In the genomic region with DNA sequence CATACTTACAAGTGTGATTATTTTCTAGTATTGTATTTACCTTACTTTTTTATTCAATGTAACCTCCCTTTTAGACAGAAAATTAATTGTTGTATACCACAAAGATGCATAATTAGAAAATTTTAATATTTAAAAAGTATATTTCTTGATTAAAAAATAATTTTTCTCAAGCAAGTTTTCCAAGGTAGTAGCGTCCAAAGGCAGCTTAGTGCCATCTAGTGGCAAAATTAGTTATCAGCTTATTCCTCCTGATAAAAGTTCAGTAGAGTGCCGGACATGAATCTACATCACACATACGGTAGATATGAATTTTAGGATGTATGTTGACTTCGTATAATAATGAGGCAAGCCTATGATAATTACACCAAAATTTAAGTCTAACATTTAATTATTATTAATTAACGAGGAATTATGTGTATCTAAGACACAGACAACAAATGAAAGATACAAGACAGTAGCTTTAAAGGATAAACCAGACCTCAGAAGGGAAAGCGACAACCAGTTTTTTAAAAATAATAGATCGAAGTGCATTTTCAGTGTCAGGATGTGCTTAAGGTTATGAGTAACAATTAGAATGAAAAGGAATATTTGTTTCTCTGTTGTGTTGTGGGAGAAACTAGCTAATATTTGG, we compare ENCODE assay signal across 8 cellular contexts.
DNase-seq lines count a peak whose midpoint lies in the region; ATAC-seq, FAIRE-seq and TF ChIP-seq lines count a peak whose summit lies in the region.

No MANE protein-coding gene starts in this region.

- in situ Hi-C loops in GM23248 (cut with MboI) = loop anchor here (25.0 kb wide), 1 partner anchor 700 kb away; no protein-coding TSS in a partner anchor

- H3K9me3 Mint-ChIP-seq in activated naive CD8-positive, alpha-beta T cell treated with anti-CD3 and anti-CD28 coated beads, Interleukin-2, amount 50 U/mL, for 24 hours = peaks cover 4% of the 10 kb centered on the region

- H3K36me3 Mint-ChIP-seq in activated naive CD8-positive, alpha-beta T cell treated with anti-CD3 and anti-CD28 coated beads, Interleukin-2, amount 50 U/mL, for 24 hours (ENCODE audit: low read depth) = no peaks in the 10 kb centered on the region

- H3K4me2 ChIP-seq in GM23248 (ENCODE audit: unreplicated experiment) (peak overlapping the region; percentile 25), keratinocyte (ENCODE audit: control insufficient read depth, extremely low read depth, insufficient read depth, low read depth, low read length) (peak overlapping the region; percentile 45)

- H3K9ac ChIP-seq in GM23248 (no peak overlapping the region), keratinocyte (ENCODE audit: control insufficient read depth, extremely low read depth, insufficient read depth, low read length) (no peak overlapping the region)

- peaks cover 6% of the 10 kb centered on the region for H3K4me1 ChIP-seq in GM23248 (ENCODE audit: insufficient read depth)
- no peaks in the 10 kb centered on the region for H3K4me1 ChIP-seq in adrenal gland (replicated peaks in 1 of 2)
- peaks cover 5% of the 10 kb centered on the region for H3K4me1 ChIP-seq in keratinocyte (ENCODE audit: control insufficient read depth, extremely low read depth, insufficient read depth, low read length)

- H3K27me3 Mint-ChIP-seq in activated naive CD8-positive, alpha-beta T cell treated with anti-CD3 and anti-CD28 coated beads, Interleukin-2, amount 50 U/mL, for 24 hours = no peaks in the 10 kb centered on the region

- TF ChIP-seq POLR2A in NB4 (IDR thresholded peaks at IDR 0.05; ENCODE audit: extremely low read depth, insufficient read length) = no peak
- TF ChIP-seq POLR2A in adrenal gland (IDR thresholded peaks at IDR 0.05) = no peak

- no peaks in the 10 kb centered on the region for H3K27me3 ChIP-seq in GM23248 (replicated peaks; ENCODE audit: insufficient read depth)
- no peaks in the 10 kb centered on the region for H3K27me3 ChIP-seq in adrenal gland
- no peaks in the 10 kb centered on the region for H3K27me3 ChIP-seq in keratinocyte (ENCODE audit: control insufficient read depth, extremely low read depth, insufficient read depth, low read length)

- CTCF ChIA-PET in GM10248 (lab: Yijun Ruan, JAX) = interaction anchor here (0.7 to 3.2 kb wide), 15 partner anchors 8 to 719 kb away, joined by 3 to 30 read pairs (median 4); no protein-coding TSS in a partner anchor

- ATAC-seq in GM19452 (IDR thresholded peaks at IDR 0.05; ENCODE audit: unreplicated experiment) = no peak
- ATAC-seq in activated naive CD8-positive, alpha-beta T cell treated with anti-CD3 and anti-CD28 coated beads, Interleukin-2, amount 50 U/mL, for 24 hours = no peak

- intact Hi-C loops in adrenal gland (cut with DNase I) = no loop called here

- H4K20me1 ChIP-seq in GM23248 (ENCODE audit: insufficient read depth) (no peaks in the 10 kb centered on the region), keratinocyte (ENCODE audit: control insufficient read depth, extremely low read depth, insufficient read depth, low read length) (no peaks in the 10 kb centered on the region)

- POLR2A ChIA-PET in GM10248 (lab: Yijun Ruan, JAX) = no interaction called here

- H3K36me3 ChIP-seq in GM23248 (ENCODE audit: low read depth) (no peaks in the 10 kb centered on the region), adrenal gland (replicated peaks in 1 of 2) (no peaks in the 10 kb centered on the region), keratinocyte (ENCODE audit: control insufficient read depth in 2 of 2, extremely low read depth in 1 of 2, insufficient read depth in 2 of 2, low read length in 2 of 2) (no peaks in the 10 kb centered on the region)

- WGBS in GM23248 (ENCODE audit: low coverage in 1 of 2, low lambda C conversion rate in 2 of 2, missing lambda C conversion rate in 2 of 2), 2 experiments = 31 to 36% methylated on average over 7 of the region's 7 CpGs
- 14 to 16% (median 15%) methylated on average over 7 of the region's 7 CpGs for WGBS in adrenal gland, 4 donors

- H3K9me1 ChIP-seq in keratinocyte (ENCODE audit: control insufficient read depth, extremely low read depth, insufficient read depth, low read length) = no peaks in the 10 kb centered on the region

- TF ChIP-seq CTCF in GM10248 (IDR thresholded peaks at IDR 0.05; ENCODE audit: control extremely low read depth, extremely low read depth, low read depth, missing control alignments) = peak; percentile 71
- TF ChIP-seq CTCF in NB4 (IDR thresholded peaks at IDR 0.05; ENCODE audit: low read depth, low read length) = peak; percentile 66
- peak; percentile 15 to 77 (median 43) for TF ChIP-seq CTCF in adrenal gland (IDR thresholded peaks at IDR 0.05)
- TF ChIP-seq CTCF in keratinocyte (optimal IDR thresholded peaks at IDR 0.05 in 1 of 3, IDR thresholded peaks at IDR 0.05 in 1 of 3, conservative IDR thresholded peaks at IDR 0.05 in 1 of 3; ENCODE audit: extremely low read depth in 1 of 3, insufficient read depth in 2 of 3, low read length in 3 of 3) = peak in 2 of 3 experiments; percentile 42 to 59

- no peak overlapping the region for H3K27ac ChIP-seq in GM23248
- H3K27ac ChIP-seq in adrenal gland = no peak overlapping the region
- H3K27ac ChIP-seq in keratinocyte (ENCODE audit: control insufficient read depth, insufficient read depth, low read length) = no peak overlapping the region

- no peaks in the 10 kb centered on the region for H3K9me2 ChIP-seq in GM23248 (ENCODE audit: insufficient read depth)

- H2AFZ ChIP-seq in GM23248 (no peak overlapping the region), keratinocyte (ENCODE audit: control insufficient read depth, low read length) (peak overlapping the region; percentile 62)

- H3K27ac Mint-ChIP-seq in activated naive CD8-positive, alpha-beta T cell treated with anti-CD3 and anti-CD28 coated beads, Interleukin-2, amount 50 U/mL, for 24 hours = no peak overlapping the region

- DNase-seq in GM10248 (ENCODE audit: extremely low spot score) (peak; percentile 14), GM23248 (peak; percentile 66), NB4 (ENCODE audit: low read depth) (peak; percentile 41), adrenal gland (no peak), keratinocyte (ENCODE audit: low read depth, low spot score) (no peak), ecto neural progenitor cell (ENCODE audit: low spot score) (no peak)
- DNase-seq in activated naive CD8-positive, alpha-beta T cell treated with anti-CD3 and anti-CD28 coated beads, Interleukin-2, amount 50 U/mL, for 24 hours = no peak

- H3K9me3 ChIP-seq in GM23248 (ENCODE audit: low read depth) (no peaks in the 10 kb centered on the region), adrenal gland (replicated peaks in 1 of 3) (no peaks in the 10 kb centered on the region), keratinocyte (ENCODE audit: control insufficient read depth, low read depth, low read length) (no peaks in the 10 kb centered on the region)

- no peak overlapping the region for H3K4me3 Mint-ChIP-seq in activated naive CD8-positive, alpha-beta T cell treated with anti-CD3 and anti-CD28 coated beads, Interleukin-2, amount 50 U/mL, for 24 hours

- H3K79me2 ChIP-seq in GM23248 (ENCODE audit: insufficient read depth) = no peaks in the 10 kb centered on the region
- no peaks in the 10 kb centered on the region for H3K79me2 ChIP-seq in keratinocyte (ENCODE audit: control insufficient read depth, insufficient read depth, low read length)

- no peaks in the 10 kb centered on the region for H3K4me1 Mint-ChIP-seq in activated naive CD8-positive, alpha-beta T cell treated with anti-CD3 and anti-CD28 coated beads, Interleukin-2, amount 50 U/mL, for 24 hours

- H3F3A ChIP-seq in GM23248 (ENCODE audit: insufficient read depth) = no peaks in the 10 kb centered on the region

- peak; percentile 73 for FAIRE-seq in keratinocyte (lab: Jason Lieb, UNC)

- dilution Hi-C loops in keratinocyte (cut with MboI; ENCODE audit: extremely low pct_ligation_motif_present, low sequenced_read_pairs) = no loop called here

- no peak overlapping the region for H3K4me3 ChIP-seq in GM23248
- H3K4me3 ChIP-seq in NB4 (ENCODE audit: low read depth, low read length) = no peak overlapping the region
- H3K4me3 ChIP-seq in adrenal gland = no peak overlapping the region
- H3K4me3 ChIP-seq in keratinocyte (ENCODE audit: control insufficient read depth in 2 of 3, extremely low read depth in 1 of 3, insufficient read depth in 2 of 3, low read depth in 1 of 3, low read length in 3 of 3) = no peak overlapping the region

Comparison
In these comparisons a context has a peak if more than half of its experiments do, and no peak if none do; other contexts are left out.
1. DNase-seq: peak in GM10248 (single experiment), GM23248 (single experiment) and NB4 (single experiment); none in adrenal gland (0 of 7), keratinocyte (single experiment), ecto neural progenitor cell (single experiment) and activated naive CD8-positive, alpha-beta T cell treated with anti-CD3 and anti-CD28 coated beads, Interleukin-2, amount 50 U/mL, for 24 hours (single experiment).
2. Peak in every context shown above with its lines, with median percentiles within 50 percentile points of each other: CTCF ChIP-seq.